9 cellular contexts compared by ENCODE assay signal in the genomic region with DNA sequence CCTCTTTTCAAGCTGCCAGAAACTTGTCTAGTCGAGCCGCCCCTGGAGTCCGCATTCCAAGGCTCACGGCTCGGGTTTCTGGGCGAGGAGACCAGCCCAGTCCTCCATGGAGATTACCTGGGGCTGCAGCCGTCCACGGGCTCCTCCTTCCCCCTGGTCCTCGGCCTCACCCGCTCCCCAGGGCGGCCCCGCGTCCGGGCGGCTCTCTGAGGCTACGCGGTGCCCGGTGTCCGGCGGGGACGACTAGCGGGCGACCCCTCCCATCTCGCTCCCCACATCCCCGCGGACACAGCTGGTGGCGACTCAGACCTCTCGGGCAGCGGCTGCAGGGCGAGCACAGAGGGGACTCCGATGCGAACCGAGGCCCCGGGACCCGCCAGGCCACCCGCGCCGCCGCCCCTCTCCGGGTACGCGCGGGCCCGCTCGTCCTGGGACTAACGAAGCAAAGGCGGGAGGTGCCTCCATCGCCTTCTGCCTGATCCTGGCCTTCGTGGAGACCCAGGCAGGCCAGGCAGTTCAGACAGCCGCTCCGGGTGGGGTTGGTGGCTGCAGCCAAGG.
DNase-seq lines count a peak whose midpoint lies in the region; ATAC-seq, FAIRE-seq and TF ChIP-seq lines count a peak whose summit lies in the region.
"Had no signal": no experiment of that assay in that cellular context is flagged by ENCODE, and none has a peak within 500 bp of the region (broad histone marks: within the 10 kb centered on the region; RNA-seq: fewer than 3 reads in every experiment).

No MANE protein-coding gene starts in this region.

- 0% methylated on average over 5 of the region's 51 CpGs; no CpG with 5 or more reads in 1 of the 2 donors for WGBS in gastroesophageal sphincter (ENCODE audit: low coverage in 1 of 2), 2 donors
- WGBS in small intestine, 3 donors = 8 to 20% (median 15%) methylated on average over 38 to 51 of the region's 51 CpGs

- ATAC-seq in Right ventricle myocardium inferior (no peak), Right ventricle myocardium superior (ENCODE audit: poor library complexity) (no peak), gastroesophageal sphincter (peak; percentile 41)
- ATAC-seq: PC-3 had no signal

- H3K27me3 ChIP-seq in gastroesophageal sphincter (peaks cover 35% of the 10 kb centered on the region), vagina (no peaks in the 10 kb centered on the region), small intestine (ENCODE audit: control insufficient read depth in 2 of 2, insufficient read depth in 2 of 2, low read length in 2 of 2) (no peaks in the 10 kb centered on the region)

- TF ChIP-seq EP300 in gastroesophageal sphincter (IDR thresholded peaks at IDR 0.05) = no peak

- no peaks in the 10 kb centered on the region for H3K9me3 ChIP-seq in gastroesophageal sphincter
- H3K9me3 ChIP-seq in vagina = no peaks in the 10 kb centered on the region
- H3K9me3 ChIP-seq in small intestine (ENCODE audit: control insufficient read depth, low read depth) = no peaks in the 10 kb centered on the region

- peak overlapping the region; percentile 84 for H3K4me3 Mint-ChIP-seq in neural crest cell

- H3K4me1 ChIP-seq in gastroesophageal sphincter = peaks cover 0 to 8% (median 4%) of the 10 kb centered on the region in 3 donors
- H3K4me1 ChIP-seq in vagina = peaks cover 5% of the 10 kb centered on the region
- H3K4me1 ChIP-seq in small intestine (ENCODE audit: control insufficient read depth in 2 of 2, insufficient read depth in 1 of 2, low read depth in 1 of 2, low read length in 1 of 2) = no peaks in the 10 kb centered on the region

- H3K36me3 Mint-ChIP-seq in neural crest cell (ENCODE audit: low read depth) = no peaks in the 10 kb centered on the region

- no peak overlapping the region for H3K27ac ChIP-seq in gastroesophageal sphincter
- no peak overlapping the region for H3K27ac ChIP-seq in vagina
- no peak overlapping the region for H3K27ac ChIP-seq in small intestine (ENCODE audit: low read depth in 1 of 2, low read length in 1 of 2)

- peak overlapping the region in 1 of 2 donors; percentile 36 for H3K4me3 ChIP-seq in gastroesophageal sphincter
- peak overlapping the region; percentile 13 to 26 for H3K4me3 ChIP-seq in vagina
- H3K4me3 ChIP-seq in small intestine (ENCODE audit: low read depth in 1 of 2, low read length in 2 of 2) = no peak overlapping the region

- no peak for TF ChIP-seq POLR2A in gastroesophageal sphincter (IDR thresholded peaks at IDR 0.05)
- no peak for TF ChIP-seq POLR2A in vagina (IDR thresholded peaks at IDR 0.05)

- no peak overlapping the region for H3K27ac Mint-ChIP-seq in neural crest cell (ENCODE audit: unreplicated experiment)

- no peaks in the 10 kb centered on the region for H3K9me3 Mint-ChIP-seq in neural crest cell

- DNase-seq in Right ventricle myocardium inferior (ENCODE audit: missing footprints) (peak; percentile 53), Right ventricle myocardium superior (no peak), neural crest cell (ENCODE audit: low read depth, low spot score) (peak; percentile 43), vagina (ENCODE audit: extremely low spot score in 2 of 2) (no peak), NCI-H146 treated with DMSO at 0.1 percent for 48 hours (lab: John Stamatoyannopoulos, UW; ENCODE audit: unreplicated experiment) (no peak), small intestine (no peak)
- DNase-seq in activated naive CD4-positive, alpha-beta T cell (lab: John Stamatoyannopoulos, UW) = no peak
- DNase-seq: PC-3 had no signal

- H3K36me3 ChIP-seq in gastroesophageal sphincter (no peaks in the 10 kb centered on the region), vagina (no peaks in the 10 kb centered on the region), small intestine (ENCODE audit: control insufficient read depth in 2 of 2, insufficient read depth in 2 of 2, low read length in 2 of 2) (no peaks in the 10 kb centered on the region)

- TF ChIP-seq CTCF in gastroesophageal sphincter (IDR thresholded peaks at IDR 0.05) = no peak
- no peak for TF ChIP-seq CTCF in neural crest cell (conservative IDR thresholded peaks at IDR 0.05)
- no peak for TF ChIP-seq CTCF in vagina (IDR thresholded peaks at IDR 0.05)

- intact Hi-C loops in Right ventricle myocardium inferior (cut with DNase I) (no loop called here), Right ventricle myocardium superior (cut with DNase I) (no loop called here), vagina (cut with DNase I) (no loop called here)

- no peak for FAIRE-seq in small intestine (lab: Jason Lieb, UNC)

- peaks cover 6% of the 10 kb centered on the region for H3K4me1 Mint-ChIP-seq in neural crest cell

- H3K27me3 Mint-ChIP-seq in neural crest cell (ENCODE audit: low read depth) = peaks cover 25% of the 10 kb centered on the region

Comparison
In these comparisons a context has a peak if more than half of its experiments do, and no peak if none do; other contexts are left out.
1. DNase-seq: peak in Right ventricle myocardium inferior (single experiment) and neural crest cell (single experiment); none in Right ventricle myocardium superior (single experiment), vagina (0 of 2), activated naive CD4-positive, alpha-beta T cell (0 of 4), NCI-H146 treated with DMSO at 0.1 percent for 48 hours (single experiment) and small intestine (single experiment).
2. H3K4me3 ChIP-seq: peak in vagina (2 of 2); none in small intestine (0 of 2).